1 cellular context compared by ENCODE assay signal in the genomic region with DNA sequence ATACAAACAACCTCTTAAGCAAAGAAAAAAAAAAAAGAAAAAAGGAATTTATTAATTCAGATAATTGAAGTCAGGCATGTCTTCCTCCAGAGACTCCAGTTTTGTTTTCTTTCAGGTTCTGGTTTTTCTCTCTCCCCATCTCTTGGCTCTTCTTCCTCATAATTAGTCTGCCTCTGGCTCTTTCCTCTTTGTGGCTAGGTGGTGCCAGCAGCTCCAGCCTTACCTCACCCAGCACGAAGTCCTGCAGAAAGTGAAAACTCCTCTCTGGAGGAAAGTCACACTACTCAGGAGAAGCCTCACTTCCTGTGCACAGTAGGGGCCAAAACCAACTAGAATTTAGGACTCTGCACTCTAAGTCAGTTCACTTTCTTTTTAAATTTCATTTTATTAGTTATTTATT.
TF ChIP-seq lines count a peak whose summit lies in the region.

No MANE protein-coding gene starts in this region.

TF ChIP-seq in GM12878, 131 proteins besides CTCF, POLR2A, EP300 and RAD21 (continued from another document):
- TF ChIP-seq, protein P1, sequence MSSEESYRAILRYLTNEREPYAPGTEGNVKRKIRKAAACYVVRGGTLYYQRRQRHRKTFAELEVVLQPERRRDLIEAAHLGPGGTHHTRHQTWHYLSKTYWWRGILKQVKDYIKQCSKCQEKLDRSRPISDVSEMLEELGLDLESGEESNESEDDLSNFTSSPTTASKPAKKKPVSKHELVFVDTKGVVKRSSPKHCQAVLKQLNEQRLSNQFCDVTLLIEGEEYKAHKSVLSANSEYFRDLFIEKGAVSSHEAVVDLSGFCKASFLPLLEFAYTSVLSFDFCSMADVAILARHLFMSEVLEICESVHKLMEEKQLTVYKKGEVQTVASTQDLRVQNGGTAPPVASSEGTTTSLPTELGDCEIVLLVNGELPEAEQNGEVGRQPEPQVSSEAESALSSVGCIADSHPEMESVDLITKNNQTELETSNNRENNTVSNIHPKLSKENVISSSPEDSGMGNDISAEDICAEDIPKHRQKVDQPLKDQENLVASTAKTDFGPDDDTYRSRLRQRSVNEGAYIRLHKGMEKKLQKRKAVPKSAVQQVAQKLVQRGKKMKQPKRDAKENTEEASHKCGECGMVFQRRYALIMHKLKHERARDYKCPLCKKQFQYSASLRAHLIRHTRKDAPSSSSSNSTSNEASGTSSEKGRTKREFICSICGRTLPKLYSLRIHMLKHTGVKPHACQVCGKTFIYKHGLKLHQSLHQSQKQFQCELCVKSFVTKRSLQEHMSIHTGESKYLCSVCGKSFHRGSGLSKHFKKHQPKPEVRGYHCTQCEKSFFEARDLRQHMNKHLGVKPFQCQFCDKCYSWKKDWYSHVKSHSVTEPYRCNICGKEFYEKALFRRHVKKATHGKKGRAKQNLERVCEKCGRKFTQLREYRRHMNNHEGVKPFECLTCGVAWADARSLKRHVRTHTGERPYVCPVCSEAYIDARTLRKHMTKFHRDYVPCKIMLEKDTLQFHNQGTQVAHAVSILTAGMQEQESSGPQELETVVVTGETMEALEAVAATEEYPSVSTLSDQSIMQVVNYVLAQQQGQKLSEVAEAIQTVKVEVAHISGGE (CRISPR knock-in tag; IDR thresholded peaks at IDR 0.05), result no peak
- no peak for TF ChIP-seq SUPT20H (IDR thresholded peaks at IDR 0.05; ENCODE audit: borderline replicate concordance, control insufficient read depth, low read depth, low read length)
- TF ChIP-seq RAD51 (IDR thresholded peaks at IDR 0.05), result no peak
- no peak for TF ChIP-seq CBX5 (IDR thresholded peaks at IDR 0.05; ENCODE audit: low read depth)
- TF ChIP-seq ESRRA (IDR thresholded peaks at IDR 0.05; ENCODE audit: low read length), result no peak
- TF ChIP-seq TARDBP (IDR thresholded peaks at IDR 0.05; ENCODE audit: borderline replicate concordance), result no peak
- TF ChIP-seq WRNIP1 (IDR thresholded peaks at IDR 0.05; ENCODE audit: borderline replicate concordance, low read depth, low read length), result no peak
TF ChIP-seq in GM12878: peak in this region for 0.
